Comparison of ENCODE assay signal across 8 cellular contexts in the genomic region with DNA sequence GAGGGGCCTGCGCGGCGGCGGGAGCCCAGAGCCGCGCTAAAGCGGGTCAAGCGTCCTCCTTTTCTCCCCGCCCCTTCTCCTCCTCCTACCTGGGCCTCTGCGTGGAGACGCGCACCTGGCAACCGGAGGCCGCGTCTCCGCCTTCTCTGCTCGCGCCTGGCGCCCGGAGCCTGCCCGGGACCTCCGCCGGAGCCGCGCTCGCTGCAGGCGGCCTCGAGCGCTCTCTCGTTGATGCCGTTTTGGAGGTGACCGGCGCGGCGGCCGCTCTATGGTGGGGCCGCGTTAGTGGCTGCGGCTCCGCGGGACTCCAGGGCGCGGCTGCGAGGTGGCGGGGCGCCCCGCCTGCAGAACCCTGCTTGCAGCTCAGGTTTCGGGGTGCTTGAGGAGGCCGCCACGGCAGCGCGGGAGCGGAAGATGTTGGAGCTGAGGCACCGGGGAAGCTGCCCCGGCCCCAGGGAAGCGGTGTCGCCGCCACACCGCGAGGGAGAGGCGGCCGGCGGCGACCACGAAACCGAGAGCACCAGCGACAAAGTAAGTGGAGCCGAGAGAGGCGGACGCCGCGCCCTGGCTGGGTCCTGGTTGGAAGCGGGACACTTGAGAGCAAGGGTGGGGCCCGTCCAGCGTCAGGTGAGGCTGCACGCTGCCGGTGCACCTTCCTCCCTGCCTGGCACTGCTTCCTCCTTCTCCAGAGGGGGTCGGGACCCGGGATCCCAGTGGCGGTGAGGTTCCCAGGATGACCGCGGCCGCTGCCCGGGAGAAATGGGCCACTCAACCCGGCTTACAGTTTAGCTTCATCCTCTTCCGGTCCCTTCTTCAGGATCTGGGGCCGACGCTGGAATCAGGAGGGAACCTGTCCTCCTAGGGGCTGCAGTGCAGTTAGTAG. TPM values are rescaled to one million over a fixed set of nuclear protein-coding genes. Genes with fewer than 3 reads are reported as not detected.
DNase-seq lines count a peak whose midpoint lies in the region; ATAC-seq, FAIRE-seq and TF ChIP-seq lines count a peak whose summit lies in the region.

TSS of gene CDS1 (plus strand) at position 140 of the 883 bp plus-strand sequence. CDS start at position 415, 275 bp downstream.

- H3K36me3 ChIP-seq in OCI-LY1 (ENCODE audit: insufficient read depth, low read length) (no peaks in the 10 kb centered on the region), K562 (ENCODE audit: control insufficient read depth, insufficient read depth, low read length) (no peaks in the 10 kb centered on the region), small intestine (ENCODE audit: control insufficient read depth in 2 of 2, insufficient read depth in 2 of 2, low read length in 2 of 2) (no peaks in the 10 kb centered on the region)

- FAIRE-seq in K562 (lab: Jason Lieb, UNC): no peak
- FAIRE-seq in small intestine (lab: Jason Lieb, UNC): no peak

- 15% methylated on average over 16 of the region's 88 CpGs for WGBS in K562 (ENCODE audit: insufficient coverage, low coverage, missing lambda C conversion rate)
- WGBS in small intestine, 3 donors: 0 to 1% (median 1%) methylated on average over 65 to 88 of the region's 88 CpGs

- no peaks in the 10 kb centered on the region for H3K9me1 ChIP-seq in K562 (ENCODE audit: control insufficient read depth, insufficient read depth, low read length)

- TF ChIP-seq CTCF in OCI-LY1 (IDR thresholded peaks at IDR 0.05; ENCODE audit: low read length) (no peak), K562 (IDR thresholded peaks at IDR 0.05 in 2 of 3, conservative IDR thresholded peaks at IDR 0.05 in 1 of 3; ENCODE audit: insufficient read depth in 2 of 3, low read depth in 1 of 3, low read length in 3 of 3) (no peak)

- H3K4me2 ChIP-seq in OCI-LY1 (ENCODE audit: low read length) (peak within 1 kb of the TSS; percentile 61), K562 (ENCODE audit: insufficient read depth, low read length) (peak within 1 kb of the TSS; percentile 83)

- no peak for TF ChIP-seq POLR2A in K562 (conservative IDR thresholded peaks at IDR 0.05)

- CTCF ChIA-PET in K562 (lab: Yijun Ruan, JAX; ENCODE audit: low intra/inter-chr PET ratio): interaction anchor here (0.6 kb wide), 1 partner anchor 12 kb away, joined by 3 read pairs; no protein-coding TSS in a partner anchor

- peak; percentile 36 for ATAC-seq in GM18858 (IDR thresholded peaks at IDR 0.05; ENCODE audit: unreplicated experiment)
- peak; percentile 55 for ATAC-seq in HG03045 (IDR thresholded peaks at IDR 0.05; ENCODE audit: unreplicated experiment)
- ATAC-seq in K562: peak; percentile 76

- POLR2A ChIA-PET in K562 (lab: Yijun Ruan, JAX): interaction anchor here (0.6 to 1.0 kb wide), 3 partner anchors 38 to 792 kb away, joined by 3 to 5 read pairs (median 3); no protein-coding TSS in a partner anchor

- no peaks in the 10 kb centered on the region for H4K20me1 ChIP-seq in OCI-LY1 (ENCODE audit: insufficient read depth, low read length)
- H4K20me1 ChIP-seq in K562 (replicated peaks; ENCODE audit: control insufficient read depth, insufficient read depth, low read length): no peaks in the 10 kb centered on the region

- H3K9me2 ChIP-seq in OCI-LY1 (ENCODE audit: low read depth, low read length): no peaks in the 10 kb centered on the region

- H3K4me1 ChIP-seq in OCI-LY1 (ENCODE audit: insufficient read depth, low read length, severe bottlenecking) (peaks cover 10% of the 10 kb centered on the region), K562 (replicated peaks in 1 of 2; ENCODE audit: control insufficient read depth in 2 of 2, insufficient read depth in 2 of 2, low read length in 2 of 2) (peaks cover 4 to 17% of the 10 kb centered on the region in 2 experiments; a peak in 3 of 5 replicates), small intestine (ENCODE audit: control insufficient read depth in 2 of 2, insufficient read depth in 1 of 2, low read depth in 1 of 2, low read length in 1 of 2) (no peaks in the 10 kb centered on the region)

- H3K27me3 ChIP-seq in OCI-LY1 (ENCODE audit: insufficient read depth, low read length) (peaks cover 11% of the 10 kb centered on the region; the same call in 1 of the 2 replicates), K562 (ENCODE audit: control insufficient read depth in 2 of 2, insufficient read depth in 2 of 2, low read length in 2 of 2) (peaks cover 22 to 32% of the 10 kb centered on the region in 2 experiments), small intestine (ENCODE audit: control insufficient read depth in 2 of 2, insufficient read depth in 2 of 2, low read length in 2 of 2) (no peaks in the 10 kb centered on the region)

- H3K9me3 ChIP-seq in OCI-LY1 (ENCODE audit: low read length) (no peaks in the 10 kb centered on the region), K562 (replicated peaks; ENCODE audit: control insufficient read depth, insufficient read depth, low read depth, low read length) (no peaks in the 10 kb centered on the region; the same call in 1 of the 2 replicates), small intestine (ENCODE audit: control insufficient read depth, low read depth) (no peaks in the 10 kb centered on the region)

- peak; percentile 53 for DNase-seq in AG20443 (ENCODE audit: low spot score)
- DNase-seq in K562 (ENCODE audit: extremely low read depth in 1 of 4, low spot score in 3 of 4): peak; percentile 6 to 18 (median 14)
- peak; percentile 22 for DNase-seq in inferior parietal cortex (ENCODE audit: extremely low spot score)
- DNase-seq in small intestine: peak; percentile 85
- no peak for DNase-seq in COLO829 (ENCODE audit: low spot score)

- H3K79me2 ChIP-seq in OCI-LY1 (ENCODE audit: insufficient read depth, low read length) (no peaks in the 10 kb centered on the region), K562 (ENCODE audit: control insufficient read depth, insufficient read depth, low read length) (no peaks in the 10 kb centered on the region)

- in situ Hi-C loops in K562 (cut with MboI): loop anchor here (5.0 kb wide), 1 partner anchor 384 kb away; the partner anchor contains the start of gene WDFY3

- H2AFZ ChIP-seq in OCI-LY1 (ENCODE audit: low read length) (0 out of 2 replicates have a peak within 1 kb of the TSS, but pooled peaks have one; percentile 18), K562 (ENCODE audit: low read depth, low read length) (peak within 1 kb of the TSS; percentile 89)

- no peak for TF ChIP-seq EP300 in K562 (IDR thresholded peaks at IDR 0.05; ENCODE audit: low read length)

- BruUV-seq in K562 (replicated peaks; lab: Mats Ljungman, UMichigan): no TSS peak

- intact Hi-C loops in K562 (cut with micrococcal nuclease): loop anchor here (5.0 kb wide), 1 partner anchor 169 kb away; no protein-coding TSS in a partner anchor

- H3K27ac ChIP-seq in OCI-LY1 (ENCODE audit: low read depth, low read length, poor library complexity, severe bottlenecking) (no peak within 1 kb of the TSS), K562 (ENCODE audit: extremely low read depth, low read depth, low read length) (no peak within 1 kb of the TSS), small intestine (ENCODE audit: low read depth in 1 of 2, low read length in 1 of 2) (peak within 1 kb of the TSS; percentile 83 to 93)

- TF ChIP-seq RAD21 in K562 (CRISPR knock-in tag; conservative IDR thresholded peaks at IDR 0.05 in 1 of 2, IDR thresholded peaks at IDR 0.05 in 1 of 2): no peak

- no peaks in the 10 kb centered on the region for H3F3A ChIP-seq in OCI-LY1 (ENCODE audit: insufficient read depth, low read length)

- H3K4me3 ChIP-seq in OCI-LY1 (ENCODE audit: low read depth, low read length, poor library complexity, severe bottlenecking): peak within 1 kb of the TSS; percentile 61
- H3K4me3 ChIP-seq in K562: peak within 1 kb of the TSS; percentile 51
- H3K4me3 ChIP-seq in small intestine (ENCODE audit: low read depth in 1 of 2, low read length in 2 of 2): peak within 1 kb of the TSS; percentile 60 to 93

- H3K9ac ChIP-seq in OCI-LY1 (ENCODE audit: low read length) (no peak within 1 kb of the TSS), K562 (ENCODE audit: insufficient read depth in 1 of 2, low read depth in 2 of 2, low read length in 2 of 2) (peak within 1 kb of the TSS in 1 of 2 experiments; percentile 89; a peak in 3 of 4 replicates)

TF ChIP-seq in K562, 482 proteins besides CTCF, POLR2A, EP300 and RAD21 (continues in another document):
- TF ChIP-seq NRF1 (conservative IDR thresholded peaks at IDR 0.05 in 1 of 2, IDR thresholded peaks at IDR 0.05 in 1 of 2) (0 out of 4 replicates have a peak, but pooled peaks of 1 of the 2 experiments have one; percentile 1), CTBP1 (IDR thresholded peaks at IDR 0.05; ENCODE audit: borderline replicate concordance) (peak; percentile 39)

RNA-seq across cellular contexts. Expression of gene CDS1, which starts in this region (rescaled TPM):
- total RNA-seq in K562 (2011; cell fraction: chromatin; rRNA removed; ENCODE audit: low replicate concordance): 0.19 and 0.56 TPM in 2 replicates
- 0.13 TPM in 1 of 2 replicates, not detected in the other for total RNA-seq in K562 (2011; cell fraction: nucleolus; rRNA removed)
- 0.15 and 0.31 TPM in 2 replicates for total RNA-seq in K562 (2011; cell fraction: nucleoplasm; rRNA removed)
- total RNA-seq in K562 (2014; rRNA removed): 0.05 and 0.08 TPM in 2 replicates
- 0.19 and 0.22 TPM in 2 replicates for total RNA-seq in K562 (2014; rRNA removed; fragmentation: Illumina TruSeq; extraction: Trizol)
- 0.07 and 0.08 TPM in 2 replicates for total RNA-seq in K562 (2015; rRNA removed; fragmentation: Illumina TruSeq; extraction: Trizol)
- 0.34 and 0.42 TPM in 2 replicates for total RNA-seq in K562 (2021)
- 0.18 and 0.27 TPM in 2 replicates for polyA plus RNA-seq in K562 (2011; rRNA removed)
- 0.03 and 0.18 TPM in 2 replicates for polyA plus RNA-seq in K562 (2011; cell fraction: cytosol; rRNA removed)
- polyA plus RNA-seq in K562 (2011; cell fraction: nucleus; rRNA removed): 0.23 and 0.29 TPM in 2 replicates
- 0.09 and 0.39 TPM in 2 replicates for polyA plus RNA-seq in K562 (2012)
- polyA plus RNA-seq in K562 (2014; fragmentation: Illumina TruSeq; extraction: Trizol): 0.14 and 0.30 TPM in 2 replicates
- under 1 TPM; 0.04 to 0.08 TPM for polyA plus RNA-seq in K562 (2014; fragmentation: Nextera tagmentation; extraction: Ambion mirVana)
- 0.11 and 0.15 TPM in 2 replicates for polyA plus RNA-seq in K562 (2014; rRNA removed)
- 0.11 and 0.21 TPM in 2 replicates for polyA minus RNA-seq in K562 (2011; rRNA and poly(A)+ RNA removed)
- polyA minus RNA-seq in K562 (2011; cell fraction: cytosol; rRNA and poly(A)+ RNA removed): not detected in 2 replicates
- under 0.01 and 0.22 TPM in 2 replicates for polyA minus RNA-seq in K562 (2011; cell fraction: nucleus; rRNA and poly(A)+ RNA removed)
- 10 to 100 TPM; 19.2 to 29.9 (median 24.2) TPM for polyA plus RNA-seq in small intestine

Comparison
In these comparisons a context has a peak if more than half of its experiments do, and no peak if none do; other contexts are left out.
1. RNA of gene CDS1 (polyA plus RNA-seq): 19.2 to 29.9 TPM in small intestine; 0.03 to 0.39 TPM in K562; every median in the first group is over 10 times any median in the second.
2. Peak in DNase-seq, ATAC-seq, H3K4me3 ChIP-seq and H3K4me2 ChIP-seq in K562; RNA of the gene not detected or under 1 TPM.
3. H3K27ac ChIP-seq: peak in small intestine (2 of 2); none in OCI-LY1 (single experiment) and K562 (single experiment).
4. Peak in every context shown above with its lines, with median percentiles within 50 percentile points of each other: ATAC-seq and H3K4me3 ChIP-seq.